Comparison of ENCODE assay signal across 9 cellular contexts in genomic region chr7:37353949-37354660, GRCh38.
DNase-seq lines count a peak whose midpoint lies in the region; ATAC-seq, FAIRE-seq and TF ChIP-seq lines count a peak whose summit lies in the region.
"Had no signal": no experiment of that assay in that cellular context is flagged by ENCODE, and none has a peak within 500 bp of the region (broad histone marks: within the 10 kb centered on the region; RNA-seq: fewer than 3 reads in every experiment).

No MANE protein-coding gene starts in this region.

- no peaks in the 10 kb centered on the region for H3K36me3 ChIP-seq in cardiac muscle cell
- no peaks in the 10 kb centered on the region for H3K36me3 ChIP-seq in GM12878 (ENCODE audit: control insufficient read depth in 2 of 2, insufficient read depth in 2 of 2, low read length in 1 of 2)
- no peaks in the 10 kb centered on the region for H3K36me3 ChIP-seq in upper lobe of right lung

- POLR2A ChIA-PET in GM12878 (lab: Charles Lee), result interaction anchor here (1.2 to 1.6 kb wide), 3 partner anchors 12 to 146 kb away, joined by 3 to 5 read pairs (median 3); no protein-coding TSS in a partner anchor

- FAIRE-seq in GM12878 (lab: Jason Lieb, UNC), result no peak

- WGBS in GM12878 (ENCODE audit: insufficient coverage, insufficient replicate concordance, low lambda C conversion rate, missing lambda C conversion rate), result 97% methylated on average over 5 of the region's 5 CpGs

- peak overlapping the region; percentile 88 for H2AFZ ChIP-seq in GM12878 (ENCODE audit: control insufficient read depth, low read depth, low read length)
- H2AFZ ChIP-seq: PC-9 had no signal

- no peak overlapping the region for H3K4me3 ChIP-seq in cardiac muscle cell
- H3K4me3 ChIP-seq in GM12878, result 0 out of 2 replicates have a peak overlapping the region, but pooled peaks have one; percentile 72
- H3K4me3 ChIP-seq in upper lobe of right lung, result no peak overlapping the region
- H3K4me3 ChIP-seq: PC-9 had no signal

- H3K27ac Mint-ChIP-seq in mesothelial cell of epicardium, result peak overlapping the region; percentile 72

- RAD21 ChIA-PET in GM12878 (lab: Charles Lee; ENCODE audit: unreplicated experiment), result interaction anchor here (0.7 to 5.8 kb wide), 28 partner anchors 9 to 477 kb away, joined by 3 to 100 read pairs (median 4); partner anchors contain the start of gene ELMO1

- peaks cover 20% of the 10 kb centered on the region for H3K4me1 Mint-ChIP-seq in mesothelial cell of epicardium

- H3K9me3 ChIP-seq in cardiac muscle cell (ENCODE audit: low read depth), result no peaks in the 10 kb centered on the region
- no peaks in the 10 kb centered on the region for H3K9me3 ChIP-seq in GM12878 (replicated peaks; ENCODE audit: control insufficient read depth, insufficient read depth, low read length)
- no peaks in the 10 kb centered on the region for H3K9me3 ChIP-seq in upper lobe of right lung

- DNase-seq in cardiac muscle cell (ENCODE audit: low read depth in 1 of 2, low spot score in 1 of 2), result peak in 1 of 2 donors; percentile 29
- no peak for DNase-seq in left ventricle myocardium superior
- no peak for DNase-seq in GM12878 (ENCODE audit: low read depth, low spot score)
- no peak for DNase-seq in mesothelial cell of epicardium (ENCODE audit: low spot score in 2 of 2, unreplicated experiment in 2 of 2)
- DNase-seq in upper lobe of right lung, result no peak
- DNase-seq in KBM-7, result no peak
- no peak for DNase-seq in iPS-NIHi7 (ENCODE audit: extremely low spot score)
- DNase-seq: PC-9 had no signal

- no peak overlapping the region for H3K4me2 ChIP-seq in GM12878 (ENCODE audit: control insufficient read depth, insufficient read depth)
- H3K4me2 ChIP-seq: PC-9 had no signal

- CTCF ChIA-PET in GM12878 (lab: Yijun Ruan, JAX), result interaction anchor here (0.6 to 19.0 kb wide), 43 partner anchors 11 to 498 kb away, joined by 3 to 298 read pairs (median 4); no protein-coding TSS in a partner anchor

- H3K27me3 ChIP-seq in cardiac muscle cell, result no peaks in the 10 kb centered on the region
- no peaks in the 10 kb centered on the region for H3K27me3 ChIP-seq in GM12878 (replicated peaks in 1 of 2; ENCODE audit: control insufficient read depth in 2 of 2, insufficient read depth in 2 of 2, low read length in 1 of 2)
- H3K27me3 ChIP-seq in upper lobe of right lung, result no peaks in the 10 kb centered on the region

- H3K9ac ChIP-seq in GM12878 (ENCODE audit: control insufficient read depth, insufficient read depth, low read length), result no peak overlapping the region

- no peak for TF ChIP-seq RAD21 in GM12878 (IDR thresholded peaks at IDR 0.05; ENCODE audit: insufficient read depth, low read depth, low read length)

- H3K4me1 ChIP-seq in cardiac muscle cell (ENCODE audit: low read depth), result peaks cover 50% of the 10 kb centered on the region
- peaks cover 17% of the 10 kb centered on the region for H3K4me1 ChIP-seq in GM12878 (ENCODE audit: control insufficient read depth, insufficient read depth, low read length)
- peaks cover 48% of the 10 kb centered on the region for H3K4me1 ChIP-seq in upper lobe of right lung

- no peak for TF ChIP-seq POLR2A in GM12878 (IDR thresholded peaks at IDR 0.05; ENCODE audit: low read depth, low read length)

- no peaks in the 10 kb centered on the region for H3K27me3 Mint-ChIP-seq in mesothelial cell of epicardium (ENCODE audit: low read depth)

- in situ Hi-C loops in GM12878 (cut with MboI), result loop anchor here (10.0 kb wide), 1 partner anchor 119 kb away; no protein-coding TSS in a partner anchor
- in situ Hi-C loops in KBM-7 (cut with MboI; ENCODE audit: low pct_unique_long_range_greater_than_20kb, low sequenced_read_pairs), result no loop called here

- H4K20me1 ChIP-seq in GM12878 (ENCODE audit: control insufficient read depth, insufficient read depth), result no peaks in the 10 kb centered on the region

- BruUV-seq in GM12878 (replicated peaks; lab: Mats Ljungman, UMichigan), result no TSS peak

- no peaks in the 10 kb centered on the region for H3K9me3 Mint-ChIP-seq in mesothelial cell of epicardium

- H3K4me3 Mint-ChIP-seq in mesothelial cell of epicardium, result no peak overlapping the region

- SMC1A ChIA-PET in GM12878 (lab: Charles Lee; ENCODE audit: uncharacterized antibody, unreplicated experiment), result interaction anchor here (0.7 to 5.1 kb wide), 27 partner anchors 10 to 478 kb away, joined by 3 to 122 read pairs (median 5); partner anchors contain the start of gene ELMO1

- ATAC-seq in left ventricle myocardium superior (no peak), GM12878 (no peak), upper lobe of right lung (no peak), HG03442 (IDR thresholded peaks at IDR 0.05; ENCODE audit: unreplicated experiment) (no peak)

- TF ChIP-seq EP300 in GM12878 (IDR thresholded peaks at IDR 0.05; ENCODE audit: borderline replicate concordance in 1 of 2, control insufficient read depth in 1 of 2, low read depth in 2 of 2, low read length in 2 of 2), result no peak

- H3K79me2 ChIP-seq in GM12878 (ENCODE audit: control insufficient read depth, insufficient read depth, low read length), result no peaks in the 10 kb centered on the region

- TF ChIP-seq CTCF in cardiac muscle cell (IDR thresholded peaks at IDR 0.05; ENCODE audit: low read depth, low read length), result no peak
- TF ChIP-seq CTCF in GM12878 (IDR thresholded peaks at IDR 0.05 in 2 of 3, conservative IDR thresholded peaks at IDR 0.05 in 1 of 3; ENCODE audit: control insufficient read depth in 2 of 3, extremely low read depth in 1 of 3, insufficient read depth in 1 of 3, low read depth in 3 of 3, low read length in 3 of 3), result no peak
- no peak for TF ChIP-seq CTCF in mesothelial cell of epicardium (IDR thresholded peaks at IDR 0.05; ENCODE audit: unreplicated experiment)
- TF ChIP-seq CTCF in upper lobe of right lung (IDR thresholded peaks at IDR 0.05), result no peak

- peak overlapping the region; percentile 95 for H3K27ac ChIP-seq in cardiac muscle cell
- H3K27ac ChIP-seq in GM12878 (ENCODE audit: control insufficient read depth, insufficient read depth), result no peak overlapping the region
- H3K27ac ChIP-seq in upper lobe of right lung, result peak overlapping the region; percentile 78
- H3K27ac ChIP-seq: PC-9 had no signal

- intact Hi-C loops in left ventricle myocardium superior (cut with micrococcal nuclease) (no loop called here), GM12878 (cut with micrococcal nuclease; ENCODE audit: unreplicated experiment) (loop anchor here (1.0 to 10.0 kb wide), 7 partner anchors 70 to 478 kb away; partner anchors contain the start of gene ELMO1), upper lobe of right lung (cut with DNase I) (no loop called here)

- no peaks in the 10 kb centered on the region for H3K36me3 Mint-ChIP-seq in mesothelial cell of epicardium

TF ChIP-seq in GM12878, 131 proteins besides CTCF, POLR2A, EP300 and RAD21:
- no peak for TF ChIP-seq WRNIP1 (IDR thresholded peaks at IDR 0.05; ENCODE audit: borderline replicate concordance, low read depth, low read length)
- TF ChIP-seq MYC (IDR thresholded peaks at IDR 0.05; ENCODE audit: insufficient read depth, insufficient read length, insufficient replicate concordance, low read length, severe bottlenecking), result no peak
- TF ChIP-seq CHD1 (IDR thresholded peaks at IDR 0.05; ENCODE audit: low read depth, low read length), result no peak
- no peak for TF ChIP-seq ZNF217 (IDR thresholded peaks at IDR 0.05)
- TF ChIP-seq ASH2L (IDR thresholded peaks at IDR 0.05; ENCODE audit: borderline replicate concordance, low read depth), result no peak
